Comparison of ENCODE assay signal across 1 cellular context in genomic region chr1:228860911-228861829, GRCh38.
A peak's percentile ranks its signal among the peaks of the same experiment; 100 is the strongest.
TF ChIP-seq lines count a peak whose summit lies in the region.

No MANE protein-coding gene starts in this region.

TF ChIP-seq in HepG2, 621 proteins besides CTCF, POLR2A, EP300 and RAD21 (continued from another document and continues in another):
- TF ChIP-seq ZNF333 (CRISPR knock-in tag; IDR thresholded peaks at IDR 0.05; ENCODE audit: borderline replicate concordance) (no peak), ZNF512 (CRISPR knock-in tag; IDR thresholded peaks at IDR 0.05) (no peak), THAP7 (CRISPR knock-in tag; IDR thresholded peaks at IDR 0.05) (no peak), KDM3A (CRISPR knock-in tag; IDR thresholded peaks at IDR 0.05; ENCODE audit: low read depth) (peak; percentile 44; the same call in 1 of the 2 replicates), HMGXB3 (CRISPR knock-in tag; IDR thresholded peaks at IDR 0.05; ENCODE audit: borderline replicate concordance) (no peak), AKAP8 (CRISPR knock-in tag; IDR thresholded peaks at IDR 0.05) (no peak), U2AF1 (optimal IDR thresholded peaks at IDR 0.05; ENCODE audit: low read depth, low read length) (no peak), THYN1 (CRISPR knock-in tag; IDR thresholded peaks at IDR 0.05; ENCODE audit: borderline replicate concordance, low read depth) (no peak), CEBPZ (IDR thresholded peaks at IDR 0.05; ENCODE audit: low read length) (no peak), RCOR2 (CRISPR knock-in tag; IDR thresholded peaks at IDR 0.05) (peak; percentile 75), ZNF660 (CRISPR knock-in tag; IDR thresholded peaks at IDR 0.05; ENCODE audit: borderline replicate concordance, low read depth) (no peak), ZNF766 (CRISPR knock-in tag; IDR thresholded peaks at IDR 0.05; ENCODE audit: borderline replicate concordance) (no peak), KIAA2018 (CRISPR knock-in tag; IDR thresholded peaks at IDR 0.05; ENCODE audit: borderline replicate concordance) (no peak), ZNF710 (CRISPR knock-in tag; IDR thresholded peaks at IDR 0.05; ENCODE audit: borderline replicate concordance) (0 out of 2 replicates have a peak, but pooled peaks have one; percentile 51), HOXA7 (CRISPR knock-in tag; IDR thresholded peaks at IDR 0.05) (no peak), SAP130 (CRISPR knock-in tag; IDR thresholded peaks at IDR 0.05; ENCODE audit: low read depth) (peak; percentile 88), DPF2 (CRISPR knock-in tag; IDR thresholded peaks at IDR 0.05; ENCODE audit: borderline replicate concordance, low read depth) (peak; percentile 72; the same call in 1 of the 2 replicates), HNRNPLL (IDR thresholded peaks at IDR 0.05; ENCODE audit: low read depth, low read length, poor library complexity, severe bottlenecking) (no peak), HNF4A (CRISPR knock-in tag; IDR thresholded peaks at IDR 0.05) (peak; percentile 91), CBX5 (CRISPR knock-in tag; IDR thresholded peaks at IDR 0.05; ENCODE audit: borderline replicate concordance) (no peak; the same call in 1 of the 2 replicates), TRIM24 (CRISPR knock-in tag; IDR thresholded peaks at IDR 0.05) (no peak), ZNF3 (CRISPR knock-in tag; IDR thresholded peaks at IDR 0.05) (peak; percentile 95), ZNF572 (CRISPR knock-in tag; IDR thresholded peaks at IDR 0.05) (no peak), IRF1 (CRISPR knock-in tag; IDR thresholded peaks at IDR 0.05; ENCODE audit: low read depth) (no peak), ATF6 (CRISPR knock-in tag; conservative IDR thresholded peaks at IDR 0.05) (no peak), ZNF484 (CRISPR knock-in tag; IDR thresholded peaks at IDR 0.05; ENCODE audit: borderline replicate concordance, low read depth) (no peak), RFX3 (CRISPR knock-in tag; IDR thresholded peaks at IDR 0.05) (no peak), MIER3 (CRISPR knock-in tag; IDR thresholded peaks at IDR 0.05; ENCODE audit: borderline replicate concordance) (peak; percentile 64), ZNF704 (CRISPR knock-in tag; IDR thresholded peaks at IDR 0.05; ENCODE audit: borderline replicate concordance) (no peak)
